ENCODE assay signal across 21 cellular contexts in genomic region chr14:24964048-24964447, GRCh38.
"Had no signal": no experiment of that assay in that cellular context is flagged by ENCODE, and none has a peak within 500 bp of the region (broad histone marks: within the 10 kb centered on the region; RNA-seq: fewer than 3 reads in every experiment).

No MANE protein-coding gene starts in this region.

- FAIRE-seq: colon, islet of Langerhans had no signal

- ATAC-seq: activated T-cell treated with anti-CD3 and anti-CD28 coated beads, Interleukin-2, amount 50 U/mL, for 4 hours; esophagus mucosa; gastrocnemius medialis; naive thymus-derived CD4-positive, alpha-beta T cell; right cardiac atrium; stimulated activated effector memory CD8-positive, alpha-beta T cell treated with anti-CD3 and anti-CD28 coated beads, Interleukin-12 subunit alpha, Interleukin-12 subunit beta, amount 100 ng/mL, for 72 hours; stimulated activated naive CD8-positive, alpha-beta T cell treated with anti-CD3 and anti-CD28 coated beads, Interleukin-15, amount 100 ng/mL, for 72 hours had no signal

- H3K4me2 ChIP-seq: SK-N-SH had no signal

- H3K36me3 ChIP-seq: breast epithelium, gastrocnemius medialis, prostate gland, upper lobe of left lung had no signal

- H3K27me3 ChIP-seq: breast epithelium, gastrocnemius medialis, upper lobe of left lung had no signal

- DNase-seq: activated CD4-positive, alpha-beta T cell treated with anti-CD3 and anti-CD28 coated beads, Interleukin-2, amount 50 U/mL, for 48 hours; activated CD8-positive, alpha-beta memory T cell treated with anti-CD3 and anti-CD28 coated beads, Interleukin-2, amount 50 U/mL, for 48 hours; activated naive CD4-positive, alpha-beta T cell; activated naive CD8-positive, alpha-beta T cell treated with anti-CD3 and anti-CD28 coated beads for 36 hours; activated T-cell treated with anti-CD3 and anti-CD28 coated beads, Interleukin-2, amount 50 U/mL, for 4 hours; effector memory CD4-positive, alpha-beta T cell; gastrocnemius medialis; head of caudate nucleus; naive thymus-derived CD4-positive, alpha-beta T cell; right cardiac atrium; SK-N-SH; stimulated activated CD4-positive, alpha-beta T cell treated with anti-CD3 and anti-CD28 coated beads, Interleukin-1b, Interleukin-23, amount 100 ng/mL, for 48 hours; stimulated activated naive CD8-positive, alpha-beta T cell treated with anti-CD3 and anti-CD28 coated beads, Interleukin-15, amount 100 ng/mL, for 72 hours; upper lobe of left lung had no signal

- H3K9ac ChIP-seq: SK-N-SH had no signal

- H3K9me3 ChIP-seq: breast epithelium, gastrocnemius medialis, prostate gland, SK-N-SH, upper lobe of left lung had no signal

- H3K4me3 ChIP-seq: breast epithelium, gastrocnemius medialis, prostate gland, skin epidermis, upper lobe of left lung had no signal

- H3K27ac ChIP-seq: breast epithelium, skin epidermis had no signal

- H3K4me1 ChIP-seq: breast epithelium, prostate gland had no signal
